Comparison of ENCODE assay signal across 1 cellular context in the genomic region with DNA sequence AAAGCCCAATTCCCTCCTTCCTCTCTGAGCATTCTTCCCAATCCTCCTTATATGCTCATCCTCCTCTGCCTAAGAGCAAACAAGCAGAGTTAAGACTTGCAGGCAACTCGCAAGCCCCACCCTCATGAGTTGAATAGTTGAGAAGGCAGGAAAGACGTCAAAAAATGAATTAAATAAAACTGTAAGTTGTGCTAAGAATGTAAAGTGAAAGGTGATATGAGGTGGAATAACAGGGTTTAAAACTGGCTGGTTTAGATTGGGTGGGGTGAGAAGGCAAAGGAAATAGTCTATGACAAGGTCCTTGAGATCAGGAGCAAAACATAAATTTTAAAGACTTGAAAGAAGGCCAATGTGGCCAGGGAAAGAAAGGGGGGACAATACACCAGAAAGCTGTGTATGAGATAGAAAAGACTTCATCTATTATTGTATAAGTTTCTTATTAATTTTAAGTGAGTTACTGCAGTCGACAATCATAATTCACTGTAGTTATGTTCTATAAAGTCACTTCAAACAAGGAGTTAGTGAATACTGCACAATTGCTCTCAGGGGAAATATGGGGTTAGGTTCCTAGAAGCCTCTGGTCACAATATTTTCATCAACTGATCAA.
A peak's percentile ranks its signal among the peaks of the same experiment; 100 is the strongest.
TF ChIP-seq lines count a peak whose summit lies in the region.

No MANE protein-coding gene starts in this region.

TF ChIP-seq in K562, 482 proteins besides CTCF, POLR2A, EP300 and RAD21 (continued from another document):
- TF ChIP-seq, protein P1, sequence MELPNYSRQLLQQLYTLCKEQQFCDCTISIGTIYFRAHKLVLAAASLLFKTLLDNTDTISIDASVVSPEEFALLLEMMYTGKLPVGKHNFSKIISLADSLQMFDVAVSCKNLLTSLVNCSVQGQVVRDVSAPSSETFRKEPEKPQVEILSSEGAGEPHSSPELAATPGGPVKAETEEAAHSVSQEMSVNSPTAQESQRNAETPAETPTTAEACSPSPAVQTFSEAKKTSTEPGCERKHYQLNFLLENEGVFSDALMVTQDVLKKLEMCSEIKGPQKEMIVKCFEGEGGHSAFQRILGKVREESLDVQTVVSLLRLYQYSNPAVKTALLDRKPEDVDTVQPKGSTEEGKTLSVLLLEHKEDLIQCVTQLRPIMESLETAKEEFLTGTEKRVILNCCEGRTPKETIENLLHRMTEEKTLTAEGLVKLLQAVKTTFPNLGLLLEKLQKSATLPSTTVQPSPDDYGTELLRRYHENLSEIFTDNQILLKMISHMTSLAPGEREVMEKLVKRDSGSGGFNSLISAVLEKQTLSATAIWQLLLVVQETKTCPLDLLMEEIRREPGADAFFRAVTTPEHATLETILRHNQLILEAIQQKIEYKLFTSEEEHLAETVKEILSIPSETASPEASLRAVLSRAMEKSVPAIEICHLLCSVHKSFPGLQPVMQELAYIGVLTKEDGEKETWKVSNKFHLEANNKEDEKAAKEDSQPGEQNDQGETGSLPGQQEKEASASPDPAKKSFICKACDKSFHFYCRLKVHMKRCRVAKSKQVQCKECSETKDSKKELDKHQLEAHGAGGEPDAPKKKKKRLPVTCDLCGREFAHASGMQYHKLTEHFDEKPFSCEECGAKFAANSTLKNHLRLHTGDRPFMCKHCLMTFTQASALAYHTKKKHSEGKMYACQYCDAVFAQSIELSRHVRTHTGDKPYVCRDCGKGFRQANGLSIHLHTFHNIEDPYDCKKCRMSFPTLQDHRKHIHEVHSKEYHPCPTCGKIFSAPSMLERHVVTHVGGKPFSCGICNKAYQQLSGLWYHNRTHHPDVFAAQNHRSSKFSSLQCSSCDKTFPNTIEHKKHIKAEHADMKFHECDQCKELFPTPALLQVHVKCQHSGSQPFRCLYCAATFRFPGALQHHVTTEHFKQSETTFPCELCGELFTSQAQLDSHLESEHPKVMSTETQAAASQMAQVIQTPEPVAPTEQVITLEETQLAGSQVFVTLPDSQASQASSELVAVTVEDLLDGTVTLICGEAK (IDR thresholded peaks at IDR 0.05), result no peak
- TF ChIP-seq, protein P1 (CRISPR knock-in tag; IDR thresholded peaks at IDR 0.05), result no peak
- TF ChIP-seq SOX6 (IDR thresholded peaks at IDR 0.05) (no peak), ZC3H4 (CRISPR knock-in tag; IDR thresholded peaks at IDR 0.05; ENCODE audit: borderline replicate concordance) (peak; percentile 73; the same call in 1 of the 2 replicates), CXXC5 (CRISPR knock-in tag; IDR thresholded peaks at IDR 0.05) (no peak), CHD4 (IDR thresholded peaks at IDR 0.05; ENCODE audit: insufficient read depth, insufficient replicate concordance, low read depth, low read length, poor library complexity, severe bottlenecking) (no peak), PCBP1 (IDR thresholded peaks at IDR 0.05; ENCODE audit: low read depth, low read length, poor library complexity, severe bottlenecking) (no peak), PML (IDR thresholded peaks at IDR 0.05; ENCODE audit: low read length) (no peak), ZC3H8 (IDR thresholded peaks at IDR 0.05) (peak; percentile 95), KDM1A (IDR thresholded peaks at IDR 0.05) (no peak), PHB (CRISPR knock-in tag; IDR thresholded peaks at IDR 0.05) (no peak), ELF1 (tag; IDR thresholded peaks at IDR 0.05) (no peak), POLR2AphosphoS5 (IDR thresholded peaks at IDR 0.05; ENCODE audit: control insufficient read depth, insufficient read depth, low read depth, low read length) (peak; percentile 82), ZNF347 (CRISPR knock-in tag; IDR thresholded peaks at IDR 0.05; ENCODE audit: low read depth) (no peak), TCF7 (IDR thresholded peaks at IDR 0.05; ENCODE audit: borderline replicate concordance) (no peak), MTA3 (IDR thresholded peaks at IDR 0.05; ENCODE audit: borderline replicate concordance) (no peak), SP1 (CRISPR knock-in tag; IDR thresholded peaks at IDR 0.05) (0 out of 2 replicates have a peak, but pooled peaks have one; percentile 8), FUS (optimal IDR thresholded peaks at IDR 0.05; ENCODE audit: low read depth, low read length) (no peak)
- TF ChIP-seq, protein P2, sequence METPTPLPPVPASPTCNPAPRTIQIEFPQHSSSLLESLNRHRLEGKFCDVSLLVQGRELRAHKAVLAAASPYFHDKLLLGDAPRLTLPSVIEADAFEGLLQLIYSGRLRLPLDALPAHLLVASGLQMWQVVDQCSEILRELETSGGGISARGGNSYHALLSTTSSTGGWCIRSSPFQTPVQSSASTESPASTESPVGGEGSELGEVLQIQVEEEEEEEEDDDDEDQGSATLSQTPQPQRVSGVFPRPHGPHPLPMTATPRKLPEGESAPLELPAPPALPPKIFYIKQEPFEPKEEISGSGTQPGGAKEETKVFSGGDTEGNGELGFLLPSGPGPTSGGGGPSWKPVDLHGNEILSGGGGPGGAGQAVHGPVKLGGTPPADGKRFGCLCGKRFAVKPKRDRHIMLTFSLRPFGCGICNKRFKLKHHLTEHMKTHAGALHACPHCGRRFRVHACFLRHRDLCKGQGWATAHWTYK (CRISPR knock-in tag; IDR thresholded peaks at IDR 0.05), result no peak
